In genomic region chr3:186540444-186541226, GRCh38 we compare ENCODE assay signal across 8 cellular contexts. TPM values are rescaled to one million over a fixed set of nuclear protein-coding genes. Genes with fewer than 3 reads are reported as not detected.
DNase-seq lines count a peak whose midpoint lies in the region; ATAC-seq and TF ChIP-seq lines count a peak whose summit lies in the region.

No MANE protein-coding gene starts in this region.

- H3K36me3 ChIP-seq in osteoblast (ENCODE audit: insufficient read depth, low read length) (no peaks in the 10 kb centered on the region), thoracic aorta (no peaks in the 10 kb centered on the region)

- H3K4me1 ChIP-seq in osteoblast (ENCODE audit: insufficient read depth, low read length) (peaks cover 30% of the 10 kb centered on the region), thoracic aorta (ENCODE audit: control insufficient read depth in 1 of 2, low read depth in 2 of 2) (peaks cover 0 to 6% of the 10 kb centered on the region in 2 donors)

- DNase-seq in DMS 273 treated with DMSO at 0.1 percent for 48 hours (lab: John Stamatoyannopoulos, UW) (peak; percentile 42), M059J (ENCODE audit: low read depth) (peak; percentile 86), SHP77 (lab: John Stamatoyannopoulos, UW) (peak; percentile 43 to 54), fibroblast of villous mesenchyme (ENCODE audit: low read depth) (peak; percentile 75), osteoblast (ENCODE audit: insufficient read length, low spot score, missing footprints) (no peak), thoracic aorta (ENCODE audit: low spot score) (peak; percentile 45)
- peak; percentile 69 for DNase-seq in activated T-helper 9 cell treated with anti-CD3 and anti-CD28 coated beads, Interleukin-2, amount 50 U/mL, for 16 hours (ENCODE audit: low read depth)

- no peaks in the 10 kb centered on the region for H3K9me3 ChIP-seq in osteoblast (ENCODE audit: low read depth, low read length)
- H3K9me3 ChIP-seq in thoracic aorta = no peaks in the 10 kb centered on the region

- H3K27ac ChIP-seq in osteoblast (ENCODE audit: low read depth, low read length) (no peak overlapping the region), thoracic aorta (no peak overlapping the region)

- H3K4me3 ChIP-seq in fibroblast of villous mesenchyme (ENCODE audit: low read depth, low read length) = no peak overlapping the region
- no peak overlapping the region for H3K4me3 ChIP-seq in osteoblast (ENCODE audit: insufficient read depth, low read length)
- H3K4me3 ChIP-seq in thoracic aorta = peak overlapping the region; percentile 47

- H3K4me2 ChIP-seq in osteoblast (ENCODE audit: insufficient read depth, low read length) = peak overlapping the region; percentile 52

- no peak overlapping the region for H2AFZ ChIP-seq in osteoblast (ENCODE audit: low read length)

- H4K20me1 ChIP-seq in osteoblast (ENCODE audit: insufficient read depth, low read length) = no peaks in the 10 kb centered on the region

- peak; percentile 60 for ATAC-seq in GM21717 (IDR thresholded peaks at IDR 0.05; ENCODE audit: unreplicated experiment)
- no peak for ATAC-seq in thoracic aorta (ENCODE audit: insufficient number of reproducible peaks, low FRiP score, low read depth)

- H3K27me3 ChIP-seq in osteoblast (ENCODE audit: insufficient read depth, low read length) (no peaks in the 10 kb centered on the region), thoracic aorta (replicated peaks; ENCODE audit: insufficient read depth) (no peaks in the 10 kb centered on the region)

- no peaks in the 10 kb centered on the region for H3K79me2 ChIP-seq in osteoblast (ENCODE audit: insufficient read depth, low read length)

- TF ChIP-seq CTCF in fibroblast of villous mesenchyme (IDR thresholded peaks at IDR 0.05; ENCODE audit: insufficient read depth, low read depth, low read length) (peak; percentile 60), osteoblast (IDR thresholded peaks at IDR 0.05; ENCODE audit: extremely low read depth, low read depth, low read length) (peak; percentile 80), thoracic aorta (IDR thresholded peaks at IDR 0.05) (peak; percentile 64)

RNA-seq across cellular contexts. Expression of gene CRYGS, which starts 3.5 kb away (rescaled TPM):
- total RNA-seq in M059J (2014; rRNA removed; shearing (Covaris generic)) = 0.47 and 0.57 TPM in 2 replicates
- total RNA-seq in fibroblast of villous mesenchyme = 0.86 and 1.6 TPM in 2 replicates
- 0.88 and 1.8 TPM in 2 replicates for total RNA-seq in osteoblast
- total RNA-seq in thoracic aorta = 1 to 10 TPM; 3.7 to 4.4 TPM

RNA-seq across cellular contexts. Expression of gene TBCCD1, which starts 26.5 kb away (rescaled TPM):
- 24.1 and 28.6 TPM in 2 replicates for total RNA-seq in M059J (2014; rRNA removed; shearing (Covaris generic))
- total RNA-seq in fibroblast of villous mesenchyme (10.3 and 25.9 TPM in 2 replicates), osteoblast (15.6 and 20.0 TPM in 2 replicates), thoracic aorta (10 to 100 TPM; 10.2 to 25.8 TPM)

RNA-seq across cellular contexts. Expression of gene DNAJB11, which starts 29.9 kb away (rescaled TPM):
- total RNA-seq in M059J (2014; rRNA removed; shearing (Covaris generic)) = 182 and 237 TPM in 2 replicates
- 40.9 and 60.5 TPM in 2 replicates for total RNA-seq in fibroblast of villous mesenchyme
- 33.9 and 35.8 TPM in 2 replicates for total RNA-seq in osteoblast
- total RNA-seq in thoracic aorta = 10 to 100 TPM; 41.3 to 44.9 TPM
